In genomic region chr3:130686833-130687232, GRCh38 we compare ENCODE assay signal across 16 cellular contexts.
"Had no signal": no experiment of that assay in that cellular context is flagged by ENCODE, and none has a peak within 500 bp of the region (broad histone marks: within the 10 kb centered on the region; RNA-seq: fewer than 3 reads in every experiment).

No MANE protein-coding gene starts in this region.

- ATAC-seq: activated T-helper 17 cell treated with anti-CD3 and anti-CD28 coated beads, Interleukin-2, amount 50 U/mL, for 72 hours; esophagus mucosa; left lung; sciatic nerve; upper lobe of right lung had no signal

- DNase-seq: activated CD4-positive, alpha-beta T cell treated with anti-CD3 and anti-CD28 coated beads, Interleukin-2, amount 50 U/mL, for 4 hours; activated CD4-positive, CD25-positive, alpha-beta regulatory T cell treated with anti-CD3 and anti-CD28 coated beads, Interleukin-2, amount 50 U/mL, for 72 hours; activated naive CD4-positive, alpha-beta T cell treated with Interleukin-2 at 50 U/mL for 16 hours; anterior cingulate cortex; brain microvascular endothelial cell; islet precursor cell; left lung; mammary epithelial cell; naive B cell; ovary; stomach; testis; upper lobe of right lung had no signal
